ENCODE assay signal across 16 cellular contexts in genomic region chr17:66712453-66712852, GRCh38.
DNase-seq lines count a peak whose midpoint lies in the region; ATAC-seq and TF ChIP-seq lines count a peak whose summit lies in the region.
"Had no signal": no experiment of that assay in that cellular context is flagged by ENCODE, and none has a peak within 500 bp of the region (broad histone marks: within the 10 kb centered on the region; RNA-seq: fewer than 3 reads in every experiment).

No MANE protein-coding gene starts in this region.

- H3K9me3 ChIP-seq in SU-DHL-6 (ENCODE audit: insufficient read depth, low read length) = no peaks in the 10 kb centered on the region
- H3K9me3 ChIP-seq in stomach = no peaks in the 10 kb centered on the region
- no peaks in the 10 kb centered on the region for H3K9me3 ChIP-seq in WERI-Rb-1 (ENCODE audit: severe bottlenecking)
- H3K9me3 ChIP-seq: spleen, thyroid gland had no signal

- no peaks in the 10 kb centered on the region for H3K9me3 Mint-ChIP-seq in activated CD4-positive, alpha-beta T cell treated with anti-CD3 and anti-CD28 coated beads for 36 hours (ENCODE audit: low read depth)
- H3K9me3 Mint-ChIP-seq in immature natural killer cell = no peaks in the 10 kb centered on the region

- H3K27ac Mint-ChIP-seq in activated CD4-positive, alpha-beta T cell treated with anti-CD3 and anti-CD28 coated beads for 36 hours = peak overlapping the region; percentile 55
- H3K27ac Mint-ChIP-seq in immature natural killer cell = peak overlapping the region in 4 of 6 donors; percentile 20 to 55 (median 53)

- WGBS in stomach, 5 donors = 54 to 81% (median 64%) methylated on average over 3 of the region's 3 CpGs

- H4K20me1 ChIP-seq in SU-DHL-6 (ENCODE audit: low read depth, low read length) = no peaks in the 10 kb centered on the region

- no peak overlapping the region for H3K4me3 Mint-ChIP-seq in activated CD4-positive, alpha-beta T cell treated with anti-CD3 and anti-CD28 coated beads for 36 hours
- H3K4me3 Mint-ChIP-seq in immature natural killer cell = peak overlapping the region in 3 of 5 donors; percentile 24 to 34 (median 31)

- H3K9me2 ChIP-seq in SU-DHL-6 (replicated peaks; ENCODE audit: insufficient read depth, low read length) = no peaks in the 10 kb centered on the region

- DNase-seq in activated CD4-positive, alpha-beta T cell treated with anti-CD3 and anti-CD28 coated beads for 36 hours = no peak
- DNase-seq in activated CD4-positive, alpha-beta T cell treated with anti-CD3 and anti-CD28 coated beads, Interleukin-2, amount 50 U/mL, for 4 hours = no peak
- DNase-seq in immature natural killer cell (no peak), stomach (no peak), WERI-Rb-1 (no peak), left cardiac atrium (no peak)
- DNase-seq: ACHN; activated T-cell treated with anti-CD3 and anti-CD28 coated beads, Interleukin-2, amount 50 U/mL, for 1 hour; effector memory CD4-positive, alpha-beta T cell; GM23248; Karpas-422; NCI-H1694 treated with DMSO at 0.1 percent for 48 hours; spleen had no signal

- peaks cover 41% of the 10 kb centered on the region for H3K4me1 Mint-ChIP-seq in activated CD4-positive, alpha-beta T cell treated with anti-CD3 and anti-CD28 coated beads for 36 hours
- H3K4me1 Mint-ChIP-seq in immature natural killer cell = peaks cover 57 to 63% of the 10 kb centered on the region in 2 donors

- H3K4me3 ChIP-seq in SU-DHL-6 (ENCODE audit: insufficient read depth, low read length, poor library complexity, severe bottlenecking) = no peak overlapping the region
- no peak overlapping the region for H3K4me3 ChIP-seq in stomach
- H3K4me3 ChIP-seq in WERI-Rb-1 (ENCODE audit: low read depth, low read length) = no peak overlapping the region
- H3K4me3 ChIP-seq: GM23248, spleen, thyroid gland had no signal

- no peaks in the 10 kb centered on the region for H3K27me3 Mint-ChIP-seq in activated CD4-positive, alpha-beta T cell treated with anti-CD3 and anti-CD28 coated beads for 36 hours
- peaks cover 0 to 2% (median 2%) of the 10 kb centered on the region in 3 donors for H3K27me3 Mint-ChIP-seq in immature natural killer cell (ENCODE audit: low read depth in 3 of 3)

- H3K9ac ChIP-seq in SU-DHL-6 (ENCODE audit: low read length) = no peak overlapping the region
- H3K9ac ChIP-seq: GM23248 had no signal

- H3K36me3 ChIP-seq in SU-DHL-6 (ENCODE audit: low read length) (no peaks in the 10 kb centered on the region), stomach (no peaks in the 10 kb centered on the region), WERI-Rb-1 (no peaks in the 10 kb centered on the region)
- H3K36me3 ChIP-seq: spleen, thyroid gland had no signal

- H3K4me2 ChIP-seq in SU-DHL-6 (ENCODE audit: low read depth, low read length, poor library complexity, severe bottlenecking) = no peak overlapping the region

- H2AFZ ChIP-seq in SU-DHL-6 (ENCODE audit: low read depth, low read length, severe bottlenecking) = no peak overlapping the region
- H2AFZ ChIP-seq: GM23248 had no signal

- peaks cover 4% of the 10 kb centered on the region; the same call in 1 of the 2 replicates for H3F3A ChIP-seq in SU-DHL-6 (ENCODE audit: insufficient read depth)

- CTCF ChIA-PET in activated CD4-positive, alpha-beta T cell treated with anti-CD3 and anti-CD28 coated beads for 36 hours (lab: Charles Lee) = interaction anchor here (0.6 kb wide), 1 partner anchor 517 kb away, joined by 3 read pairs; no protein-coding TSS in a partner anchor

- no peak for TF ChIP-seq CTCF in SU-DHL-6 (IDR thresholded peaks at IDR 0.05; ENCODE audit: insufficient read depth, low read length, poor library complexity, severe bottlenecking)
- no peak for TF ChIP-seq CTCF in stomach (IDR thresholded peaks at IDR 0.05)
- no peak for TF ChIP-seq CTCF in WERI-Rb-1 (IDR thresholded peaks at IDR 0.05; ENCODE audit: low read depth, low read length)

- ATAC-seq in activated CD4-positive, alpha-beta T cell treated with anti-CD3 and anti-CD28 coated beads for 36 hours = no peak
- ATAC-seq in left cardiac atrium = no peak
- no peak for ATAC-seq in GM21576 (IDR thresholded peaks at IDR 0.05; ENCODE audit: unreplicated experiment)

- peaks cover 36% of the 10 kb centered on the region for H3K36me3 Mint-ChIP-seq in activated CD4-positive, alpha-beta T cell treated with anti-CD3 and anti-CD28 coated beads for 36 hours (ENCODE audit: low read depth)
- peaks cover 0 to 9% (median 0%) of the 10 kb centered on the region in 3 donors for H3K36me3 Mint-ChIP-seq in immature natural killer cell

- no peaks in the 10 kb centered on the region for H3K79me2 ChIP-seq in SU-DHL-6 (ENCODE audit: insufficient read depth, low read length)

- TF ChIP-seq POLR2A in stomach (IDR thresholded peaks at IDR 0.05) = no peak

- POLR2A ChIA-PET in activated CD4-positive, alpha-beta T cell treated with anti-CD3 and anti-CD28 coated beads for 36 hours (lab: Charles Lee) = no interaction called here

- H3K4me1 ChIP-seq in stomach = peaks cover 0 to 42% (median 20%) of the 10 kb centered on the region in 4 donors

- peak overlapping the region; percentile 73 for H3K27ac ChIP-seq in SU-DHL-6 (ENCODE audit: low read depth, low read length)
- peak overlapping the region; percentile 47 to 64 (median 60) for H3K27ac ChIP-seq in stomach
- H3K27ac ChIP-seq in WERI-Rb-1 = no peak overlapping the region
- H3K27ac ChIP-seq: GM23248 had no signal

- intact Hi-C loops in activated CD4-positive, alpha-beta T cell treated with anti-CD3 and anti-CD28 coated beads for 36 hours (cut with DNase I, micrococcal nuclease) = loop anchor here in 1 of 2 experiments (5.0 to 10.0 kb wide), 2 partner anchors 455 to 582 kb away; no protein-coding TSS in a partner anchor
- intact Hi-C loops in stomach (cut with DNase I; ENCODE audit: low total_unique reads) = no loop called here
- intact Hi-C loops in left cardiac atrium (cut with DNase I) = loop anchor here in 1 of 2 donors (10.0 kb wide), 2 partner anchors 62 to 582 kb away; no protein-coding TSS in a partner anchor

- H3K27me3 ChIP-seq in SU-DHL-6 (ENCODE audit: low read length) (no peaks in the 10 kb centered on the region), stomach (no peaks in the 10 kb centered on the region), WERI-Rb-1 (ENCODE audit: insufficient read depth, low read depth, severe bottlenecking) (no peaks in the 10 kb centered on the region)
- H3K27me3 ChIP-seq: spleen, thyroid gland had no signal

- TF ChIP-seq EP300 in stomach (IDR thresholded peaks at IDR 0.05) = no peak
